Comparison of ENCODE assay signal across 19 cellular contexts in genomic region chr6:129578315-129578714, GRCh38.
A peak's percentile ranks its signal among the peaks of the same experiment; 100 is the strongest.
DNase-seq lines count a peak whose midpoint lies in the region; ATAC-seq, FAIRE-seq and TF ChIP-seq lines count a peak whose summit lies in the region.
"Had no signal": no experiment of that assay in that cellular context is flagged by ENCODE, and none has a peak within 500 bp of the region (broad histone marks: within the 10 kb centered on the region; RNA-seq: fewer than 3 reads in every experiment).

No MANE protein-coding gene starts in this region.

- H3K27ac ChIP-seq in A673 (ENCODE audit: low read depth, low read length, poor library complexity, severe bottlenecking) (no peak overlapping the region), PC-3 (ENCODE audit: low read length) (no peak overlapping the region), endothelial cell of umbilical vein (ENCODE audit: insufficient read depth, low read depth, low read length) (peak overlapping the region; percentile 65)
- H3K27ac ChIP-seq: 22Rv1; A549; BLaER1 treated with 17β-estradiol and CSF1 and Interleukin-3, amounts not matched to agents 10 nM and 100 nM had no signal

- peaks cover 34% of the 10 kb centered on the region for H3K4me1 ChIP-seq in A673 (ENCODE audit: insufficient read depth, low read length, poor library complexity, severe bottlenecking)
- H3K4me1 ChIP-seq in PC-3 (ENCODE audit: insufficient read depth, low read length) = peaks cover 7% of the 10 kb centered on the region
- peaks cover 32% of the 10 kb centered on the region for H3K4me1 ChIP-seq in endothelial cell of umbilical vein (ENCODE audit: control insufficient read depth, extremely low read depth, insufficient read depth, low read length)

- FAIRE-seq in endothelial cell of umbilical vein (lab: Jason Lieb, UNC) = no peak
- FAIRE-seq: A549, G401.6, GM12891, H54, HepG2 had no signal

- H3K27ac Mint-ChIP-seq in HFFc6 = peak overlapping the region; percentile 69
- H3K27ac Mint-ChIP-seq: B cell; CD8-positive, alpha-beta T cell; GM23338 had no signal

- peaks cover 64% of the 10 kb centered on the region for H3K4me1 Mint-ChIP-seq in HFFc6 (ENCODE audit: low read depth)
- H3K4me1 Mint-ChIP-seq: GM23338 had no signal

- intact Hi-C loops in A673 (cut with micrococcal nuclease; ENCODE audit: unreplicated experiment) (no loop called here), PC-3 (cut with micrococcal nuclease) (loop anchor here (5.0 kb wide), 2 partner anchors 326 to 771 kb away; no protein-coding TSS in a partner anchor), endothelial cell of umbilical vein (cut with micrococcal nuclease) (loop anchor here (5.0 kb wide), 2 partner anchors 206 to 771 kb away; no protein-coding TSS in a partner anchor)

- CTCF ChIA-PET in A673 (lab: Charles Lee) = interaction anchor here (0.6 kb wide), 1 partner anchor 19 kb away, joined by 3 read pairs; no protein-coding TSS in a partner anchor
- CTCF ChIA-PET in PC-3 (lab: Charles Lee) = interaction anchor here (0.6 to 0.9 kb wide), 2 partner anchors 79 to 771 kb away, joined by 3 read pairs; no protein-coding TSS in a partner anchor
- CTCF ChIA-PET in endothelial cell of umbilical vein (lab: Charles Lee) = interaction anchor here (0.7 to 2.1 kb wide), 7 partner anchors 9 to 443 kb away, joined by 3 to 13 read pairs (median 4); no protein-coding TSS in a partner anchor

- no peaks in the 10 kb centered on the region for H4K20me1 ChIP-seq in PC-3 (ENCODE audit: low read length)
- H4K20me1 ChIP-seq in endothelial cell of umbilical vein (replicated peaks; ENCODE audit: control insufficient read depth, extremely low read depth, insufficient read depth, low read length) = no peaks in the 10 kb centered on the region

- peak overlapping the region; percentile 4; the same call in 1 of the 2 replicates for H3K4me3 Mint-ChIP-seq in HFFc6
- H3K4me3 Mint-ChIP-seq: B cell; CD8-positive, alpha-beta T cell; GM23338 had no signal

- H3K9ac ChIP-seq in PC-3 (ENCODE audit: low read length) = no peak overlapping the region
- H3K9ac ChIP-seq in endothelial cell of umbilical vein (replicated peaks; ENCODE audit: extremely low read depth, insufficient read depth, low read length) = no peak overlapping the region
- H3K9ac ChIP-seq: BLaER1 treated with 17β-estradiol and CSF1 and Interleukin-3, amounts not matched to agents 10 nM and 100 nM had no signal

- H3K4me2 ChIP-seq in PC-3 (ENCODE audit: low read length) = no peak overlapping the region
- no peak overlapping the region for H3K4me2 ChIP-seq in endothelial cell of umbilical vein (ENCODE audit: insufficient read depth, low read length)
- H3K4me2 ChIP-seq: A549, GM23338 had no signal

- H3K79me2 ChIP-seq in PC-3 (ENCODE audit: low read length) (no peaks in the 10 kb centered on the region), endothelial cell of umbilical vein (ENCODE audit: control insufficient read depth, insufficient read depth, low read length) (no peaks in the 10 kb centered on the region)

- TF ChIP-seq CTCF in A673 (conservative IDR thresholded peaks at IDR 0.05; ENCODE audit: low read depth, low read length) (no peak), HFFc6 (IDR thresholded peaks at IDR 0.05) (no peak), PC-3 (conservative IDR thresholded peaks at IDR 0.05; ENCODE audit: low read depth, low read length) (no peak), endothelial cell of umbilical vein (IDR thresholded peaks at IDR 0.05; ENCODE audit: extremely low read depth in 1 of 2, insufficient read depth in 1 of 2, low read depth in 1 of 2, low read length in 2 of 2) (no peak), GM20000 (IDR thresholded peaks at IDR 0.05; ENCODE audit: extremely low read depth, missing control alignments) (no peak)

- H3K9me3 Mint-ChIP-seq in HFFc6 = peaks cover 11% of the 10 kb centered on the region; the same call in 1 of the 2 replicates

- no peaks in the 10 kb centered on the region for H3K9me1 ChIP-seq in endothelial cell of umbilical vein (replicated peaks; ENCODE audit: control insufficient read depth, extremely low read depth, insufficient read depth, low read length)

- no peaks in the 10 kb centered on the region for H3K9me3 ChIP-seq in A673 (ENCODE audit: low read depth, low read length, poor library complexity, severe bottlenecking)
- H3K9me3 ChIP-seq in PC-3 (ENCODE audit: low read length) = no peaks in the 10 kb centered on the region
- H3K9me3 ChIP-seq in endothelial cell of umbilical vein (replicated peaks; ENCODE audit: control insufficient read depth, insufficient read depth, low read length) = no peaks in the 10 kb centered on the region
- H3K9me3 ChIP-seq: A549 had no signal

- peaks cover 5% of the 10 kb centered on the region; the same call in 1 of the 2 replicates for H3K27me3 Mint-ChIP-seq in HFFc6 (ENCODE audit: insufficient read depth)
- H3K27me3 Mint-ChIP-seq: B cell had no signal

- peaks cover 54% of the 10 kb centered on the region for H3K36me3 Mint-ChIP-seq in HFFc6 (ENCODE audit: low read depth)
- H3K36me3 Mint-ChIP-seq: CD8-positive, alpha-beta T cell had no signal

- H3K36me3 ChIP-seq in A673 (ENCODE audit: insufficient read depth, low read length, poor library complexity, severe bottlenecking) (no peaks in the 10 kb centered on the region), PC-3 (ENCODE audit: low read depth, low read length) (no peaks in the 10 kb centered on the region), endothelial cell of umbilical vein (ENCODE audit: control insufficient read depth in 2 of 2, extremely low read depth in 1 of 2, insufficient read depth in 2 of 2, low read length in 2 of 2) (peaks cover 10 to 13% of the 10 kb centered on the region in 2 experiments)

- H2AFZ ChIP-seq in PC-3 (ENCODE audit: low read length) (no peak overlapping the region), endothelial cell of umbilical vein (ENCODE audit: low read depth, low read length) (no peak overlapping the region)
- H2AFZ ChIP-seq: GM23338 had no signal

- BruUV-seq in A673 (replicated peaks; lab: Mats Ljungman, UMichigan) (no TSS peak), PC-3 (replicated peaks; lab: Mats Ljungman, UMichigan) (no TSS peak), endothelial cell of umbilical vein (replicated peaks; lab: Mats Ljungman, UMichigan) (no TSS peak)

- POLR2A ChIA-PET in A673 (lab: Charles Lee; ENCODE audit: low non-redundant PET) (interaction anchor here (0.6 kb wide), 1 partner anchor 561 kb away, joined by 5 read pairs; no protein-coding TSS in a partner anchor), PC-3 (lab: Charles Lee; ENCODE audit: unreplicated experiment) (no interaction called here), endothelial cell of umbilical vein (lab: Charles Lee) (no interaction called here)

- no peaks in the 10 kb centered on the region for H3K9me2 ChIP-seq in PC-3 (replicated peaks; ENCODE audit: low read length)

- H3K27me3 ChIP-seq in A673 (replicated peaks; ENCODE audit: insufficient read depth, low read depth, low read length, poor library complexity) (no peaks in the 10 kb centered on the region), PC-3 (ENCODE audit: low read length) (no peaks in the 10 kb centered on the region), endothelial cell of umbilical vein (ENCODE audit: control insufficient read depth in 2 of 2, insufficient read depth in 2 of 2, low read length in 2 of 2) (no peaks in the 10 kb centered on the region)
- H3K27me3 ChIP-seq: BLaER1 treated with 17β-estradiol and CSF1 and Interleukin-3, amounts not matched to agents 10 nM and 100 nM had no signal

- dilution Hi-C loops in endothelial cell of umbilical vein (cut with MboI; ENCODE audit: extremely low pct_ligation_motif_present, low sequenced_read_pairs) = no loop called here

- no peak for TF ChIP-seq POLR2A in endothelial cell of umbilical vein (IDR thresholded peaks at IDR 0.05; ENCODE audit: low read depth, low read length)

- H3F3A ChIP-seq in PC-3 (ENCODE audit: low read length, unreplicated experiment) = no peaks in the 10 kb centered on the region

- peak; percentile 38; the same call in 1 of the 2 replicates for ATAC-seq in PC-3
- ATAC-seq: A549; CD8-positive, alpha-beta T cell; GM23338; HepG2 had no signal

- DNase-seq in A673 (ENCODE audit: low spot score) (peak; percentile 35), HFFc6 (no peak), PC-3 (peak; percentile 15), endothelial cell of umbilical vein (ENCODE audit: low read depth, low spot score) (no peak), NCI-H2107 (lab: John Stamatoyannopoulos, UW) (no peak), GM20000 (ENCODE audit: low spot score) (no peak), NCI-H2029 treated with DMSO at 0.1 percent for 48 hours (lab: John Stamatoyannopoulos, UW) (no peak)
- DNase-seq: Calu3; CD8-positive, alpha-beta T cell; DND-41 had no signal

- H3K4me3 ChIP-seq in A673 (ENCODE audit: low read depth, low read length, poor library complexity, severe bottlenecking) = no peak overlapping the region
- no peak overlapping the region for H3K4me3 ChIP-seq in PC-3 (ENCODE audit: low read length)
- no peak overlapping the region for H3K4me3 ChIP-seq in endothelial cell of umbilical vein (replicated peaks in 1 of 3; ENCODE audit: insufficient read depth in 1 of 3, low read depth in 1 of 3, low read length in 3 of 3)
- H3K4me3 ChIP-seq: A549; BLaER1 treated with 17β-estradiol and CSF1 and Interleukin-3, amounts not matched to agents 10 nM and 100 nM; GM23338 had no signal

TF ChIP-seq in endothelial cell of umbilical vein, 7 proteins besides CTCF, POLR2A, EP300 and RAD21:
- TF ChIP-seq MYC (IDR thresholded peaks at IDR 0.05; ENCODE audit: low read depth, low read length) = no peak
- TF ChIP-seq MAX (IDR thresholded peaks at IDR 0.05; ENCODE audit: insufficient read depth, insufficient read length) = no peak
- TF ChIP-seq POLR2AphosphoS5 (IDR thresholded peaks at IDR 0.05; ENCODE audit: insufficient read depth, low read depth, low read length) = no peak
- no peak for TF ChIP-seq FOS (IDR thresholded peaks at IDR 0.05; ENCODE audit: borderline replicate concordance, insufficient read depth, low read length)
- no peak for TF ChIP-seq JUN (IDR thresholded peaks at IDR 0.05; ENCODE audit: borderline replicate concordance, insufficient read depth, insufficient read length, low read depth)
- no peak for TF ChIP-seq GATA2 (IDR thresholded peaks at IDR 0.05; ENCODE audit: insufficient read depth, insufficient read length, low read depth, low read length)
- no peak for TF ChIP-seq EZH2 (IDR thresholded peaks at IDR 0.05; ENCODE audit: borderline replicate concordance, low read depth, low read length, severe bottlenecking)
TF ChIP-seq in endothelial cell of umbilical vein: peak in this region for 0.

Comparison
In these comparisons a context has a peak if more than half of its experiments do, and no peak if none do; other contexts are left out.
1. DNase-seq: peak in A673 (single experiment) and PC-3 (single experiment); none in HFFc6 (single experiment), endothelial cell of umbilical vein (single experiment), NCI-H2107 (single experiment), GM20000 (single experiment) and NCI-H2029 treated with DMSO at 0.1 percent for 48 hours (single experiment).